9 cellular contexts compared by ENCODE assay signal in genomic region chr15:68977426-68977825, GRCh38. TPM values are rescaled to one million over a fixed set of nuclear protein-coding genes. Genes with fewer than 3 reads are reported as not detected.
"Had no signal": no experiment of that assay in that cellular context is flagged by ENCODE, and none has a peak within 500 bp of the region (broad histone marks: within the 10 kb centered on the region; RNA-seq: fewer than 3 reads in every experiment).

No MANE protein-coding gene starts in this region.

RNA-seq across cellular contexts. Expression of gene NOX5, which starts 37.1 kb away (rescaled TPM):
- total RNA-seq: activated CD4-positive, alpha-beta memory T cell treated with anti-CD3 and anti-CD28 coated beads, Interleukin-2, amount 10 ng/mL, durations not matched to agents 7 days and 5 days; activated CD4-positive, alpha-beta T cell treated with anti-CD3 and anti-CD28 coated beads for 36 hours; activated CD4-positive, alpha-beta T cell treated with anti-CD3 and anti-CD28 coated beads, Interleukin-2, amount 10 ng/mL, durations not matched to agents 24 days and 14 days; activated CD4-positive, alpha-beta T cell treated with anti-CD3 and anti-CD28 coated beads, Interleukin-2, amount 10 ng/mL, durations not matched to agents 7 days and 5 days; activated CD8-positive, alpha-beta memory T cell treated with anti-CD3 and anti-CD28 coated beads for 36 hours; activated CD8-positive, alpha-beta T cell treated with anti-CD3 and anti-CD28 coated beads for 36 hours; activated CD8-positive, alpha-beta T cell treated with anti-CD3 and anti-CD28 coated beads, Interleukin-2, amount 10 ng/mL, durations not matched to agents 7 days and 5 days; T-helper 17 cell; WTC11 had no signal

RNA-seq across cellular contexts. Expression of gene SPESP1, which starts 47.1 kb away (rescaled TPM):
- total RNA-seq: activated CD8-positive, alpha-beta T cell treated with anti-CD3 and anti-CD28 coated beads, Interleukin-2, amount 10 ng/mL, durations not matched to agents 7 days and 5 days; T-helper 17 cell; WTC11 had no signal
